ENCODE assay signal across 29 cellular contexts in the genomic region with DNA sequence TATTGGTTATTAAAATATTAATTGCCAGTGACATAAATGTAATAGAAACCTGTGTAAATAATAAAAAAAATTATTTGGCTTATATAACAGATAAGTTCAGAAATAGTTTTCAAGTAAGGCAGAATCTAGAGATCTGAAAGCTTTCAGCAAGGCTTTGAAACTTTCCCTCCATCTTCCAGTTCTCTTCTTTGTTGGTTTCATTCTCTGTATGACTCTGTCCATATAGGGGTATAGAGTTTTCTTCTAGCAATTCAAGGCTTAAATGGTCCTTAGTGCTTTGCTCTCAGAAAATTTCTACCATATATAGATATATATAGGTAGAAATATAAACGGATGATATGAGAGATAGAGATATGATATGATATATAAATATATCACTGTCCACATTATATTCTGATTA.
A peak's percentile ranks its signal among the peaks of the same experiment; 100 is the strongest.
DNase-seq lines count a peak whose midpoint lies in the region; ATAC-seq lines count a peak whose summit lies in the region.
"Had no signal": no experiment of that assay in that cellular context is flagged by ENCODE, and none has a peak within 500 bp of the region (broad histone marks: within the 10 kb centered on the region; RNA-seq: fewer than 3 reads in every experiment).

No MANE protein-coding gene starts in this region.

- DNase-seq in hypothalamus (lab: John Stamatoyannopoulos, UW) (no peak), NCI-H446 (lab: John Stamatoyannopoulos, UW) (no peak)
- DNase-seq: ACHN; BE2C; CD8-positive, alpha-beta memory T cell; DMS 273 treated with DMSO at 0.1 percent for 48 hours; DMS79; EL; GDM1; HFFc6; KBM-7; MV-4-11; NCI-H1105; NCI-H1436 treated with DMSO at 0.1 percent for 48 hours; NCI-H187 treated with DMSO at 0.1 percent for 48 hours; NCI-H2171 treated with DMSO at 0.1 percent for 48 hours; NCI-H345; NCI-H524; NCI-H748 treated with DMSO at 0.1 percent for 48 hours; SIG-M5; SW 1271; T-helper 9 cell had no signal

- ATAC-seq in GM18868 (IDR thresholded peaks at IDR 0.05; ENCODE audit: unreplicated experiment) (peak; percentile 93), HG02623 (IDR thresholded peaks at IDR 0.05; ENCODE audit: unreplicated experiment) (peak; percentile 79), HG03159 (IDR thresholded peaks at IDR 0.05; ENCODE audit: unreplicated experiment) (peak; percentile 70), GM21723 (IDR thresholded peaks at IDR 0.05; ENCODE audit: unreplicated experiment) (no peak), GM21447 (IDR thresholded peaks at IDR 0.05; ENCODE audit: unreplicated experiment) (no peak)
- ATAC-seq: GM12878, GM23338 had no signal

Comparison
In these comparisons a context has a peak if more than half of its experiments do, and no peak if none do; other contexts are left out.
1. ATAC-seq: peak in GM18868 (single experiment), HG02623 (single experiment) and HG03159 (single experiment); none in GM21723 (single experiment) and GM21447 (single experiment).